In the genomic region with DNA sequence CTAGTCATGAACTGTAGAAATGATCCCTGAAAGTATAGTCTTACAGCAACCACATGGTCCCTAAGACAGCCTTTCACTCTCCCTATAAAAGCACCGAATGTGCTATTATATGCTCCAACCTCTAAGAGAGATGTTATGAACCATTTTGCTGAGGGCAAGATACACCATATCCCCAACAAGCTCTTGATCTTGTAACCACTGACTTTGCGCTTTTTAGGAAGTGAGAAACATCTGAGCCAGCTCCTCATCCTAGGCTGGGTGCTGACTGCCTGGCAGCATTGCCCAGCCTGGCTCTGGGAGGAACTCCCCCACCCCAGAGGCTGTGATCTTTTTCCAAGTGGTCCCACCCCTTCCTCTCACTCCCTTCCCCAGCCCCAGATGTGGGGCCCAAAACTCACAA, we compare ENCODE assay signal across 19 cellular contexts. TPM values are rescaled to one million over a fixed set of nuclear protein-coding genes. Genes with fewer than 3 reads are reported as not detected.
"Had no signal": no experiment of that assay in that cellular context is flagged by ENCODE, and none has a peak within 500 bp of the region (broad histone marks: within the 10 kb centered on the region; RNA-seq: fewer than 3 reads in every experiment).

No MANE protein-coding gene starts in this region.

- H3K27ac ChIP-seq: esophagus muscularis mucosa, gastroesophageal sphincter, heart left ventricle, left lung, spleen, upper lobe of left lung had no signal

- FAIRE-seq: endothelial cell of umbilical vein had no signal

- H3K36me3 ChIP-seq: esophagus muscularis mucosa, gastroesophageal sphincter, heart left ventricle, left lung, spleen, upper lobe of left lung had no signal

- H3K4me3 ChIP-seq: esophagus muscularis mucosa, gastroesophageal sphincter, heart left ventricle, left lung, spleen, upper lobe of left lung had no signal

- DNase-seq: activated CD4-positive, alpha-beta T cell treated with anti-CD3 and anti-CD28 coated beads for 36 hours; activated naive CD8-positive, alpha-beta T cell treated with anti-CD3 and anti-CD28 coated beads for 36 hours; amniotic stem cell; dermis blood vessel endothelial cell; effector memory CD4-positive, alpha-beta T cell; heart left ventricle; left lung; midbrain; nephron progenitor cell; occipital lobe; retina; spleen; T-helper 2 cell; upper lobe of left lung had no signal

RNA-seq across cellular contexts. Expression of gene EMILIN3, which starts 3.1 kb away (rescaled TPM):
- total RNA-seq: activated naive CD8-positive, alpha-beta T cell treated with anti-CD3 and anti-CD28 coated beads for 36 hours; endothelial cell of umbilical vein; mammary epithelial cell; myocyte; spleen had no signal
